1 cellular context compared by ENCODE assay signal in genomic region chr12:109097435-109098141, GRCh38.
A peak's percentile ranks its signal among the peaks of the same experiment; 100 is the strongest.
TF ChIP-seq lines count a peak whose summit lies in the region.

Gene UNG, plus strand, starts transcription at chr12:109097597. Its CDS starts 83 bp downstream, at chr12:109097680.

TF ChIP-seq in WTC11, 78 proteins besides CTCF, POLR2A, EP300 and RAD21 (continued from another document):
- no peak for TF ChIP-seq CBFB (CRISPR knock-in tag; IDR thresholded peaks at IDR 0.05; ENCODE audit: low read depth)
- TF ChIP-seq AR (CRISPR knock-in tag; IDR thresholded peaks at IDR 0.05) = no peak
- TF ChIP-seq KAT7 (CRISPR knock-in tag; IDR thresholded peaks at IDR 0.05; ENCODE audit: borderline replicate concordance) = 0 out of 2 replicates have a peak, but pooled peaks have one; percentile 29
- no peak for TF ChIP-seq ZMAT4 (CRISPR knock-in tag; IDR thresholded peaks at IDR 0.05)
- peak; percentile 69 for TF ChIP-seq USF1 (CRISPR knock-in tag; IDR thresholded peaks at IDR 0.05)
- TF ChIP-seq JAZF1 (CRISPR knock-in tag; IDR thresholded peaks at IDR 0.05) = no peak
- peak; percentile 90; the same call in 1 of the 2 replicates for TF ChIP-seq E2F4 (CRISPR knock-in tag; IDR thresholded peaks at IDR 0.05; ENCODE audit: borderline replicate concordance, low read depth)
- TF ChIP-seq PRRX2 (CRISPR knock-in tag; IDR thresholded peaks at IDR 0.05) = no peak
- no peak for TF ChIP-seq ZNF671 (CRISPR knock-in tag; IDR thresholded peaks at IDR 0.05)
- peak; percentile 42; the same call in 1 of the 2 replicates for TF ChIP-seq SP1 (CRISPR knock-in tag; conservative IDR thresholded peaks at IDR 0.05)
- TF ChIP-seq FOXP1 (CRISPR knock-in tag; IDR thresholded peaks at IDR 0.05; ENCODE audit: borderline replicate concordance) = 0 out of 2 replicates have a peak, but pooled peaks have one; percentile 29
- TF ChIP-seq MAX (CRISPR knock-in tag; IDR thresholded peaks at IDR 0.05) = peak; percentile 96
- no peak for TF ChIP-seq OVOL2 (CRISPR knock-in tag; IDR thresholded peaks at IDR 0.05; ENCODE audit: borderline replicate concordance)
- TF ChIP-seq ESRRA (CRISPR knock-in tag; IDR thresholded peaks at IDR 0.05; ENCODE audit: borderline replicate concordance) = no peak
- TF ChIP-seq NFE2L1 (CRISPR knock-in tag; IDR thresholded peaks at IDR 0.05) = peak; percentile 17; the same call in 1 of the 2 replicates
- no peak for TF ChIP-seq ZNF423 (CRISPR knock-in tag; IDR thresholded peaks at IDR 0.05)
- no peak for TF ChIP-seq ZNF532 (CRISPR knock-in tag; IDR thresholded peaks at IDR 0.05; ENCODE audit: borderline replicate concordance)
- TF ChIP-seq MLX (CRISPR knock-in tag; IDR thresholded peaks at IDR 0.05) = no peak
- no peak for TF ChIP-seq RORB (CRISPR knock-in tag; IDR thresholded peaks at IDR 0.05)
- no peak for TF ChIP-seq ATF1 (CRISPR knock-in tag; IDR thresholded peaks at IDR 0.05)
- no peak for TF ChIP-seq CREB1 (CRISPR knock-in tag; IDR thresholded peaks at IDR 0.05)
- peak; percentile 92; the same call in 1 of the 2 replicates for TF ChIP-seq FOXK1 (CRISPR knock-in tag; IDR thresholded peaks at IDR 0.05)
- no peak for TF ChIP-seq HMGA2 (CRISPR knock-in tag; IDR thresholded peaks at IDR 0.05)
- TF ChIP-seq FOXP4 (CRISPR knock-in tag; IDR thresholded peaks at IDR 0.05) = no peak
- TF ChIP-seq ZNF281 (CRISPR knock-in tag; IDR thresholded peaks at IDR 0.05) = no peak
- no peak for TF ChIP-seq CDX4 (CRISPR knock-in tag; IDR thresholded peaks at IDR 0.05; ENCODE audit: borderline replicate concordance)
- no peak for TF ChIP-seq EMX1 (CRISPR knock-in tag; IDR thresholded peaks at IDR 0.05)
- no peak for TF ChIP-seq CREM (CRISPR knock-in tag; IDR thresholded peaks at IDR 0.05)
- TF ChIP-seq ZNF121 (CRISPR knock-in tag; IDR thresholded peaks at IDR 0.05) = no peak
- no peak for TF ChIP-seq STAT6 (CRISPR knock-in tag; conservative IDR thresholded peaks at IDR 0.05; ENCODE audit: low read depth)
- no peak for TF ChIP-seq ZNF396 (CRISPR knock-in tag; IDR thresholded peaks at IDR 0.05; ENCODE audit: borderline replicate concordance)
- TF ChIP-seq RELA (CRISPR knock-in tag; IDR thresholded peaks at IDR 0.05; ENCODE audit: borderline replicate concordance) = no peak
- no peak for TF ChIP-seq SMAD4 (CRISPR knock-in tag; IDR thresholded peaks at IDR 0.05)
- TF ChIP-seq E2F5 (CRISPR knock-in tag; IDR thresholded peaks at IDR 0.05) = peak; percentile 89
- no peak; the same call in 1 of the 2 replicates for TF ChIP-seq ETV6 (CRISPR knock-in tag; IDR thresholded peaks at IDR 0.05)
- TF ChIP-seq GTF2I (CRISPR knock-in tag; conservative IDR thresholded peaks at IDR 0.05) = no peak
